In genomic region chr13:75838366-75839017, GRCh38 we compare ENCODE assay signal across 3 cellular contexts.
A peak's percentile ranks its signal among the peaks of the same experiment; 100 is the strongest.
TF ChIP-seq lines count a peak whose summit lies in the region.

No MANE protein-coding gene starts in this region.

TF ChIP-seq in liver, 16 proteins besides CTCF, POLR2A, EP300 and RAD21:
- TF ChIP-seq FOXA1 (IDR thresholded peaks at IDR 0.05) (no peak), ATF3 (IDR thresholded peaks at IDR 0.05) (no peak), SP1 (IDR thresholded peaks at IDR 0.05) (no peak), YY1 (IDR thresholded peaks at IDR 0.05) (no peak), FOXA2 (IDR thresholded peaks at IDR 0.05) (peak; percentile 5), GABPA (IDR thresholded peaks at IDR 0.05 in 1 of 2, conservative IDR thresholded peaks at IDR 0.05 in 1 of 2) (no peak), EGR1 (IDR thresholded peaks at IDR 0.05; ENCODE audit: low read depth in 2 of 2) (no peak), HNF4G (IDR thresholded peaks at IDR 0.05) (no peak), JUND (IDR thresholded peaks at IDR 0.05) (no peak)
TF ChIP-seq in liver: peak in this region for 1.

TF ChIP-seq in HepG2, 621 proteins besides CTCF, POLR2A, EP300 and RAD21:
- TF ChIP-seq NR3C1 (CRISPR knock-in tag; IDR thresholded peaks at IDR 0.05) (no peak), ZBTB43 (CRISPR knock-in tag; conservative IDR thresholded peaks at IDR 0.05) (no peak), SNAPC5 (CRISPR knock-in tag; IDR thresholded peaks at IDR 0.05; ENCODE audit: borderline replicate concordance) (no peak)

TF ChIP-seq in H1, 55 proteins besides CTCF, POLR2A, EP300 and RAD21:
- TF ChIP-seq CHD7 (IDR thresholded peaks at IDR 0.05; ENCODE audit: insufficient replicate concordance, low read length) (no peak), HDAC2 (IDR thresholded peaks at IDR 0.05; ENCODE audit: borderline replicate concordance in 1 of 2, low read depth in 2 of 2, low read length in 2 of 2) (no peak), SRF (IDR thresholded peaks at IDR 0.05; ENCODE audit: low read depth, low read length) (no peak), CBX8 (IDR thresholded peaks at IDR 0.05; ENCODE audit: borderline replicate concordance, low read depth, low read length) (no peak), SIRT6 (IDR thresholded peaks at IDR 0.05; ENCODE audit: low read length) (no peak), KDM4A (IDR thresholded peaks at IDR 0.05; ENCODE audit: low read depth, low read length, severe bottlenecking) (no peak), GABPA (IDR thresholded peaks at IDR 0.05; ENCODE audit: borderline replicate concordance, insufficient read depth, low read length) (no peak), CREB1 (IDR thresholded peaks at IDR 0.05) (no peak), FOSL1 (IDR thresholded peaks at IDR 0.05; ENCODE audit: insufficient read depth, low read depth, low read length) (no peak), RXRA (IDR thresholded peaks at IDR 0.05; ENCODE audit: insufficient read depth, low read depth, low read length) (no peak), USF2 (IDR thresholded peaks at IDR 0.05; ENCODE audit: low read length) (no peak), YY1 (IDR thresholded peaks at IDR 0.05; ENCODE audit: low read depth, low read length) (no peak), POU5F1 (IDR thresholded peaks at IDR 0.05; ENCODE audit: low read depth, low read length) (no peak), ASH2L (IDR thresholded peaks at IDR 0.05; ENCODE audit: low read length) (no peak), RFX5 (IDR thresholded peaks at IDR 0.05; ENCODE audit: borderline replicate concordance, low read depth, low read length) (no peak), CEBPB (IDR thresholded peaks at IDR 0.05; ENCODE audit: low read depth, low read length) (no peak)
